ENCODE assay signal across 15 cellular contexts in genomic region chr3:112687214-112687613, GRCh38. TPM values are rescaled to one million over a fixed set of nuclear protein-coding genes. Genes with fewer than 3 reads are reported as not detected.
"Had no signal": no experiment of that assay in that cellular context is flagged by ENCODE, and none has a peak within 500 bp of the region (broad histone marks: within the 10 kb centered on the region; RNA-seq: fewer than 3 reads in every experiment).

No MANE protein-coding gene starts in this region.

- DNase-seq: activated CD4-positive, alpha-beta T cell treated with anti-CD3 and anti-CD28 coated beads, Interleukin-2, amount 10 ng/mL, durations not matched to agents 7 days and 5 days; activated CD8-positive, alpha-beta memory T cell treated with anti-CD3 and anti-CD28 coated beads, Interleukin-2, amount 50 U/mL, for 48 hours; activated gamma-delta T cell; activated T-cell treated with anti-CD3 and anti-CD28 coated beads, Interleukin-2, amount 50 U/mL, for 72 hours; amygdala; heart right ventricle; naive thymus-derived CD4-positive, alpha-beta T cell; stimulated activated CD4-positive, alpha-beta T cell treated with anti-CD3 and anti-CD28 coated beads, Interleukin-15, amount 100 ng/mL, for 24 hours; stimulated activated CD4-positive, alpha-beta T cell treated with anti-CD3 and anti-CD28 coated beads, Interleukin-4, amount 100 ng/mL, for 1 hour; stimulated activated naive B cell treated with anti-CD40 and anti-IgM and Interleukin-4, amounts not matched to agents 10 μg/mL and 1 μg/mL and 100 μg/mL, for 72 hours; tibial artery had no signal

- H3K9me3 ChIP-seq: gastroesophageal sphincter, heart right ventricle, tibial artery, vagina had no signal

- H3K4me3 ChIP-seq: gastroesophageal sphincter, heart right ventricle, tibial artery, vagina had no signal

- H3K36me3 ChIP-seq: gastroesophageal sphincter, heart right ventricle, tibial artery, vagina had no signal

- H3K9me3 Mint-ChIP-seq: activated CD4-positive, alpha-beta T cell treated with anti-CD3 and anti-CD28 coated beads, Interleukin-2, amount 10 ng/mL, durations not matched to agents 7 days and 5 days; activated T-cell treated with anti-CD3 and anti-CD28 coated beads, Interleukin-2, amount 50 U/mL, for 72 hours; stimulated activated naive B cell treated with anti-CD40 and anti-IgM and Interleukin-4, amounts not matched to agents 10 μg/mL and 1 μg/mL and 100 μg/mL, for 72 hours had no signal

- H3K4me3 Mint-ChIP-seq: activated CD4-positive, alpha-beta T cell treated with anti-CD3 and anti-CD28 coated beads, Interleukin-2, amount 10 ng/mL, durations not matched to agents 7 days and 5 days; activated naive CD8-positive, alpha-beta T cell; activated T-cell treated with anti-CD3 and anti-CD28 coated beads, Interleukin-2, amount 50 U/mL, for 72 hours; naive thymus-derived CD4-positive, alpha-beta T cell; stimulated activated naive B cell treated with anti-CD40 and anti-IgM and Interleukin-4, amounts not matched to agents 10 μg/mL and 1 μg/mL and 100 μg/mL, for 72 hours had no signal

- H3K27ac Mint-ChIP-seq: activated CD4-positive, alpha-beta T cell treated with anti-CD3 and anti-CD28 coated beads, Interleukin-2, amount 10 ng/mL, durations not matched to agents 7 days and 5 days; activated naive CD8-positive, alpha-beta T cell; activated T-cell treated with anti-CD3 and anti-CD28 coated beads, Interleukin-2, amount 50 U/mL, for 72 hours; naive thymus-derived CD4-positive, alpha-beta T cell; stimulated activated naive B cell treated with anti-CD40 and anti-IgM and Interleukin-4, amounts not matched to agents 10 μg/mL and 1 μg/mL and 100 μg/mL, for 72 hours had no signal

- H3K27ac ChIP-seq: gastroesophageal sphincter, heart right ventricle, tibial artery, vagina had no signal

- H3K27me3 ChIP-seq: gastroesophageal sphincter, tibial artery, vagina had no signal

- H3K36me3 Mint-ChIP-seq: activated naive CD8-positive, alpha-beta T cell had no signal

- ATAC-seq: activated T-cell treated with anti-CD3 and anti-CD28 coated beads, Interleukin-2, amount 50 U/mL, for 72 hours; gastroesophageal sphincter; heart right ventricle; left lobe of liver; naive thymus-derived CD4-positive, alpha-beta T cell; stimulated activated naive B cell treated with anti-CD40 and anti-IgM and Interleukin-4, amounts not matched to agents 10 μg/mL and 1 μg/mL and 100 μg/mL, for 72 hours had no signal

RNA-seq across cellular contexts. Expression of gene CCDC80, which starts 46.3 kb away (rescaled TPM):
- total RNA-seq: activated CD4-positive, alpha-beta T cell treated with anti-CD3 and anti-CD28 coated beads, Interleukin-2, amount 10 ng/mL, durations not matched to agents 7 days and 5 days; activated T-cell treated with anti-CD3 and anti-CD28 coated beads, Interleukin-2, amount 50 U/mL, for 72 hours had no signal
